Comparison of ENCODE assay signal across 8 cellular contexts in the genomic region with DNA sequence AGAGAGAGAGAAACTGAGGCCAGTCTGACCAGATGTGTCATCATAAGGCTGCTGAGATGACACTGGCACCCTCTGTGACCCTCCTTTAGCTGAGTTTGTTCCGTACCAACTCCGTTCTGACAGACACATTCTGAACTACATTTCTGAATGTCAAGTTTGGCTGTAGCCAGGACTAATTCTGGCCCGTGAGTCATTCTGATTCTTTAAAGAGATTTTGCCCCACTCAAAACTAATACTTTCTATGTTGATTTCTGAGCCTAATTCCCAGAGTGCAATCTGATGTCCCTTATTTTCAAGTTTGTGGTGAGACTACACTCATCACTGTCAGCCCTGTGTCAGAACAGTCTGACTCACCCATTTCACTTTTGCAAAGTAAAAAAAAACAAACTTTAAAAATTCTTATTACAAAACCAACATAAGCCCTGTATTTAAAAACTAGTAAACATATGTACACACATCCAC.
DNase-seq lines count a peak whose midpoint lies in the region; ATAC-seq and TF ChIP-seq lines count a peak whose summit lies in the region.

No MANE protein-coding gene starts in this region.

- intact Hi-C loops in colonic mucosa (cut with DNase I) = no loop called here
- intact Hi-C loops in tibial artery (cut with DNase I; ENCODE audit: low total_unique reads) = loop anchor here (2.0 kb wide), 1 partner anchor 992 kb away; no protein-coding TSS in a partner anchor

- peak; percentile 89 for ATAC-seq in GM19452 (IDR thresholded peaks at IDR 0.05; ENCODE audit: unreplicated experiment)
- peak; percentile 91 for ATAC-seq in HG03378 (IDR thresholded peaks at IDR 0.05; ENCODE audit: unreplicated experiment)
- no peak for ATAC-seq in left lobe of liver

- TF ChIP-seq CTCF in colonic mucosa (IDR thresholded peaks at IDR 0.05) = no peak
- TF ChIP-seq CTCF in tibial artery (IDR thresholded peaks at IDR 0.05) = peak in 1 of 2 experiments; percentile 2

- DNase-seq in colonic mucosa (no peak), tibial artery (no peak), left lobe of liver (ENCODE audit: low spot score) (no peak), NCI-H69 (lab: John Stamatoyannopoulos, UW) (no peak), KBM-7 (no peak)

- H2AFZ ChIP-seq in ACC112 (ENCODE audit: low read length, unreplicated experiment) = no peak overlapping the region

- H3K27me3 ChIP-seq in ACC112 (ENCODE audit: insufficient read depth, low read length) (no peaks in the 10 kb centered on the region), colonic mucosa (no peaks in the 10 kb centered on the region), tibial artery (no peaks in the 10 kb centered on the region)

- no peaks in the 10 kb centered on the region for H3K36me3 ChIP-seq in ACC112 (ENCODE audit: insufficient read depth, low read length)
- H3K36me3 ChIP-seq in colonic mucosa = no peaks in the 10 kb centered on the region
- no peaks in the 10 kb centered on the region for H3K36me3 ChIP-seq in tibial artery

- peak overlapping the region; percentile 61 for H3K4me3 ChIP-seq in ACC112 (ENCODE audit: low read depth, low read length)
- H3K4me3 ChIP-seq in colonic mucosa = no peak overlapping the region
- H3K4me3 ChIP-seq in tibial artery = no peak overlapping the region

- H3K4me1 ChIP-seq in ACC112 (ENCODE audit: control insufficient read depth, insufficient read depth, low read length, unreplicated experiment) (peaks cover 52% of the 10 kb centered on the region), colonic mucosa (peaks cover 9% of the 10 kb centered on the region), tibial artery (peaks cover 0 to 44% (median 12%) of the 10 kb centered on the region in 4 donors)

- peak overlapping the region; percentile 100 for H3K27ac ChIP-seq in ACC112 (ENCODE audit: low read depth, low read length)
- peak overlapping the region; percentile 77 for H3K27ac ChIP-seq in colonic mucosa
- peak overlapping the region; percentile 74 to 81 for H3K27ac ChIP-seq in tibial artery

- H3K9ac ChIP-seq in colonic mucosa (ENCODE audit: low read depth in 2 of 2, low read length in 2 of 2) = peak overlapping the region in 1 of 2 donors; percentile 23

- H3K9me3 ChIP-seq in colonic mucosa = no peaks in the 10 kb centered on the region
- no peaks in the 10 kb centered on the region for H3K9me3 ChIP-seq in tibial artery

- no peaks in the 10 kb centered on the region for H3K79me2 ChIP-seq in ACC112 (ENCODE audit: control insufficient read depth, insufficient read depth, low read length, unreplicated experiment)

- in situ Hi-C loops in KBM-7 (cut with MboI; ENCODE audit: low pct_unique_long_range_greater_than_20kb, low sequenced_read_pairs) = no loop called here
